ENCODE assay signal across 1 cellular context in genomic region chr1:234724517-234725176, GRCh38.
TF ChIP-seq lines count a peak whose summit lies in the region.

No MANE protein-coding gene starts in this region.

TF ChIP-seq in HepG2, 621 proteins besides CTCF, POLR2A, EP300 and RAD21 (continued from another document and continues in another):
- TF ChIP-seq ZNF550 (CRISPR knock-in tag; IDR thresholded peaks at IDR 0.05; ENCODE audit: borderline replicate concordance) (no peak), ZNF512B (CRISPR knock-in tag; IDR thresholded peaks at IDR 0.05; ENCODE audit: borderline replicate concordance) (no peak), MXD3 (CRISPR knock-in tag; IDR thresholded peaks at IDR 0.05) (no peak), FOXO4 (CRISPR knock-in tag; conservative IDR thresholded peaks at IDR 0.05) (no peak), MZF1 (CRISPR knock-in tag; IDR thresholded peaks at IDR 0.05; ENCODE audit: borderline replicate concordance) (no peak), ZNF121 (CRISPR knock-in tag; IDR thresholded peaks at IDR 0.05) (0 out of 2 replicates have a peak, but pooled peaks have one; percentile 40), ZBTB38 (CRISPR knock-in tag; IDR thresholded peaks at IDR 0.05) (peak; percentile 45), ZSCAN9 (CRISPR knock-in tag; IDR thresholded peaks at IDR 0.05; ENCODE audit: borderline replicate concordance) (no peak; the same call in 1 of the 2 replicates), HNF4G (IDR thresholded peaks at IDR 0.05; ENCODE audit: borderline replicate concordance, low read depth, low read length) (no peak; the same call in 1 of the 2 replicates), HNF4G (CRISPR knock-in tag; IDR thresholded peaks at IDR 0.05; ENCODE audit: borderline replicate concordance, low read depth) (no peak), ZNF674 (CRISPR knock-in tag; IDR thresholded peaks at IDR 0.05; ENCODE audit: low read depth) (0 out of 2 replicates have a peak, but pooled peaks have one; percentile 26), SRF (IDR thresholded peaks at IDR 0.05; ENCODE audit: low read depth, low read length) (no peak), MIXL1 (CRISPR knock-in tag; IDR thresholded peaks at IDR 0.05) (no peak), ZFP82 (CRISPR knock-in tag; IDR thresholded peaks at IDR 0.05; ENCODE audit: borderline replicate concordance) (0 out of 2 replicates have a peak, but pooled peaks have one; percentile 34), ZNF337 (CRISPR knock-in tag; IDR thresholded peaks at IDR 0.05; ENCODE audit: borderline replicate concordance, low read depth) (no peak), THYN1 (CRISPR knock-in tag; IDR thresholded peaks at IDR 0.05; ENCODE audit: borderline replicate concordance, low read depth) (0 out of 2 replicates have a peak, but pooled peaks have one; percentile 26), ZNF644 (CRISPR knock-in tag; IDR thresholded peaks at IDR 0.05; ENCODE audit: low read depth) (no peak), ZNF605 (CRISPR knock-in tag; IDR thresholded peaks at IDR 0.05) (peak; percentile 83), ZNF576 (CRISPR knock-in tag; IDR thresholded peaks at IDR 0.05) (no peak), ZNF446 (CRISPR knock-in tag; IDR thresholded peaks at IDR 0.05) (no peak; the same call in 1 of the 2 replicates), ZNF224 (CRISPR knock-in tag; IDR thresholded peaks at IDR 0.05) (peak; percentile 42; the same call in 1 of the 2 replicates), ZFP90 (CRISPR knock-in tag; IDR thresholded peaks at IDR 0.05; ENCODE audit: borderline replicate concordance) (0 out of 2 replicates have a peak, but pooled peaks have one; percentile 9), AKNA (CRISPR knock-in tag; IDR thresholded peaks at IDR 0.05; ENCODE audit: borderline replicate concordance) (no peak), ZNF333 (CRISPR knock-in tag; IDR thresholded peaks at IDR 0.05; ENCODE audit: borderline replicate concordance) (no peak), ZBTB3 (CRISPR knock-in tag; IDR thresholded peaks at IDR 0.05; ENCODE audit: borderline replicate concordance, low read depth) (no peak), ZNF326 (CRISPR knock-in tag; IDR thresholded peaks at IDR 0.05; ENCODE audit: borderline replicate concordance) (no peak), HOXA5 (CRISPR knock-in tag; IDR thresholded peaks at IDR 0.05) (no peak), ZNF790 (CRISPR knock-in tag; IDR thresholded peaks at IDR 0.05; ENCODE audit: borderline replicate concordance) (peak; percentile 78; the same call in 1 of the 2 replicates), ARID4A (CRISPR knock-in tag; IDR thresholded peaks at IDR 0.05; ENCODE audit: borderline replicate concordance) (peak; percentile 55; the same call in 1 of the 2 replicates), ZNF839 (CRISPR knock-in tag; IDR thresholded peaks at IDR 0.05; ENCODE audit: borderline replicate concordance) (no peak), THAP7 (CRISPR knock-in tag; IDR thresholded peaks at IDR 0.05) (no peak), MTA3 (CRISPR knock-in tag; IDR thresholded peaks at IDR 0.05) (no peak), PHF8 (CRISPR knock-in tag; IDR thresholded peaks at IDR 0.05) (no peak), ISX (CRISPR knock-in tag; conservative IDR thresholded peaks at IDR 0.05) (no peak), ZUFSP (CRISPR knock-in tag; IDR thresholded peaks at IDR 0.05; ENCODE audit: borderline replicate concordance) (no peak), PCBP2 (optimal IDR thresholded peaks at IDR 0.05; ENCODE audit: low read depth, low read length, poor library complexity, severe bottlenecking) (no peak), IRF9 (CRISPR knock-in tag; IDR thresholded peaks at IDR 0.05; ENCODE audit: borderline replicate concordance) (peak; percentile 24; the same call in 1 of the 2 replicates), ZNF20 (CRISPR knock-in tag; IDR thresholded peaks at IDR 0.05) (no peak), FOSL1 (CRISPR knock-in tag; IDR thresholded peaks at IDR 0.05; ENCODE audit: borderline replicate concordance) (no peak), SOX5 (CRISPR knock-in tag; IDR thresholded peaks at IDR 0.05; ENCODE audit: borderline replicate concordance) (peak; percentile 72)
